18 cellular contexts compared by ENCODE assay signal in the genomic region with DNA sequence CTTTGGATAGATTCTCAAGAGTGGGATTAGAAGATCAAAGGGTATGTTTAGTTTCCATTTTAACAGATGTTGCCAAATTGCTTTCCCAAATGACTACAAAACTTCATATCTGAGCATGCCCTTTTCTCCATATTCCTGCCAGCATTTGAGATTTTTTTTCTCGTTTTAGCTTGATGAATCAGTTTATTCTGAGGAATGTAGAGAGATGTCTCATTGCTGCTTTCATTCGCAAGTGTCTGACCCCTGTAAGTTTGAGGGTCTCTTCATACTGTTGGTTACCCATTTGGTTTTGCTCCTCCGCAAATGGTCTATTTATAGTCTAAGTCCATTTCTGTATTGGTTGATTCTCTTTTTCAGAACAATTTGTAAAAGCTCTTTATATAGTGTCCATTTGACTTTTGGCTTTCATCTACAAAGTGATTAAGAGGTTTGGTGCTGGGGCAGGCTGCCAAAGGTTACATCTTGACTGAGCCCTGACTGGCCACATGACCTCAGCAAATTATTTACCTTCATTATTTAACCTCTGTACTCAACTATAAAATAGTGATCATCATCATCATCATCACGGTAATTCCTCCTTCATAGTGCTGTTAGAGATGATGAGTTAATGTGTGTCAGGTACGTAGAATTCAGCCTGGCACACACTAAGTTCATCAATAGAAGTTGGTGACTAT. TPM values are rescaled to one million over a fixed set of nuclear protein-coding genes. Genes with fewer than 3 reads are reported as not detected.
DNase-seq lines count a peak whose midpoint lies in the region; ATAC-seq and TF ChIP-seq lines count a peak whose summit lies in the region.
"Had no signal": no experiment of that assay in that cellular context is flagged by ENCODE, and none has a peak within 500 bp of the region (broad histone marks: within the 10 kb centered on the region; RNA-seq: fewer than 3 reads in every experiment).

No MANE protein-coding gene starts in this region.

- H3K79me2 ChIP-seq in ACC112 (ENCODE audit: control insufficient read depth, insufficient read depth, low read length, unreplicated experiment), result no peaks in the 10 kb centered on the region

- DNase-seq in HFFc6 (peak; percentile 59), amniotic epithelial cell (ENCODE audit: low read depth) (peak; percentile 70), glomerular visceral epithelial cell (ENCODE audit: extremely low spot score) (peak; percentile 58), activated gamma-delta T cell treated with Interleukin-2 at 50 U/mL for 16 hours (no peak), NCI-H2196 (lab: John Stamatoyannopoulos, UW; ENCODE audit: unreplicated experiment) (no peak)
- DNase-seq in stimulated activated CD4-positive, alpha-beta T cell treated with anti-CD3 and anti-CD28 coated beads, Interleukin-1b, Interleukin-23, amount 100 ng/mL, for 48 hours, result no peak
- DNase-seq: activated CD4-positive, alpha-beta T cell treated with anti-CD3 and anti-CD28 coated beads for 4 hours; activated T-cell treated with anti-CD3 and anti-CD28 coated beads, Interleukin-2, amount 50 U/mL, for 4 hours; NCI-H1436 treated with DMSO at 0.1 percent for 48 hours; NCI-H526 treated with DMSO at 0.1 percent for 48 hours; occipital lobe had no signal

- H3K36me3 Mint-ChIP-seq in HFFc6 (ENCODE audit: low read depth), result peaks cover 5% of the 10 kb centered on the region; the same call in 1 of the 2 replicates

- ATAC-seq in GM19328 (IDR thresholded peaks at IDR 0.05; ENCODE audit: unreplicated experiment), result no peak
- ATAC-seq: activated T-cell treated with anti-CD3 and anti-CD28 coated beads, Interleukin-2, amount 50 U/mL, for 4 hours had no signal

- no peak for TF ChIP-seq CTCF in HFFc6 (IDR thresholded peaks at IDR 0.05)

- H3K4me1 ChIP-seq in ACC112 (ENCODE audit: control insufficient read depth, insufficient read depth, low read length, unreplicated experiment), result peaks cover 12% of the 10 kb centered on the region
- H3K4me1 ChIP-seq: suprapubic skin had no signal

- no peaks in the 10 kb centered on the region for H3K9me3 Mint-ChIP-seq in HFFc6
- H3K9me3 Mint-ChIP-seq: activated T-cell treated with anti-CD3 and anti-CD28 coated beads, Interleukin-2, amount 50 U/mL, for 4 hours; T-helper 1 cell treated with Interleukin-12 subunit alpha and Interleukin-12 subunit beta and Interleukin-4 antibody, amounts not matched to agents 30 μg/mL and 1 μg/mL, for 36 hours had no signal

- H3K4me3 Mint-ChIP-seq in HFFc6, result peak overlapping the region; percentile 56
- H3K4me3 Mint-ChIP-seq: activated T-cell treated with anti-CD3 and anti-CD28 coated beads, Interleukin-2, amount 50 U/mL, for 4 hours; T-helper 1 cell treated with Interleukin-12 subunit alpha and Interleukin-12 subunit beta and Interleukin-4 antibody, amounts not matched to agents 30 μg/mL and 1 μg/mL, for 36 hours had no signal

- peak overlapping the region; percentile 55 for H3K27ac Mint-ChIP-seq in HFFc6
- H3K27ac Mint-ChIP-seq: T-helper 1 cell treated with Interleukin-12 subunit alpha and Interleukin-12 subunit beta and Interleukin-4 antibody, amounts not matched to agents 30 μg/mL and 1 μg/mL, for 36 hours had no signal

- H2AFZ ChIP-seq in ACC112 (ENCODE audit: low read length, unreplicated experiment), result peak overlapping the region; percentile 48

- H3K4me3 ChIP-seq in ACC112 (ENCODE audit: low read depth, low read length), result peak overlapping the region; percentile 31
- H3K4me3 ChIP-seq: adrenal gland, suprapubic skin had no signal

- no peaks in the 10 kb centered on the region for H3K27me3 ChIP-seq in ACC112 (ENCODE audit: insufficient read depth, low read length)
- H3K27me3 ChIP-seq: adrenal gland, suprapubic skin had no signal

- H3K4me1 Mint-ChIP-seq in HFFc6 (ENCODE audit: low read depth), result peaks cover 19% of the 10 kb centered on the region

- no peaks in the 10 kb centered on the region; the same call in 1 of the 2 replicates for H3K27me3 Mint-ChIP-seq in HFFc6 (ENCODE audit: insufficient read depth)

- H3K36me3 ChIP-seq in ACC112 (ENCODE audit: insufficient read depth, low read length), result no peaks in the 10 kb centered on the region
- H3K36me3 ChIP-seq: adrenal gland, suprapubic skin had no signal

- H3K27ac ChIP-seq in ACC112 (ENCODE audit: low read depth, low read length), result peak overlapping the region; percentile 74
- H3K27ac ChIP-seq: adrenal gland, suprapubic skin had no signal

RNA-seq across cellular contexts. Expression of gene HCAR2, which starts 33.6 kb away (rescaled TPM):
- not detected for total RNA-seq in HFFc6 (2021; fragmentation: NEBNext Ultra II Directional; extraction: Animal tissue kit (Norgen Biotek cat#: 25700))
- total RNA-seq: activated T-cell treated with anti-CD3 and anti-CD28 coated beads, Interleukin-2, amount 50 U/mL, for 4 hours; dermis microvascular lymphatic vessel endothelial cell; occipital lobe had no signal

RNA-seq across cellular contexts. Expression of gene HCAR3, which starts 47.1 kb away (rescaled TPM):
- total RNA-seq in HFFc6 (2021; fragmentation: NEBNext Ultra II Directional; extraction: Animal tissue kit (Norgen Biotek cat#: 25700)), result not detected
- total RNA-seq: activated T-cell treated with anti-CD3 and anti-CD28 coated beads, Interleukin-2, amount 50 U/mL, for 4 hours; dermis microvascular lymphatic vessel endothelial cell; frontal cortex had no signal

Comparison
In these comparisons a context has a peak if more than half of its experiments do, and no peak if none do; other contexts are left out.
1. DNase-seq: peak in HFFc6 (single experiment), amniotic epithelial cell (single experiment) and glomerular visceral epithelial cell (single experiment); none in activated gamma-delta T cell treated with Interleukin-2 at 50 U/mL for 16 hours (single experiment), NCI-H2196 (single experiment) and stimulated activated CD4-positive, alpha-beta T cell treated with anti-CD3 and anti-CD28 coated beads, Interleukin-1b, Interleukin-23, amount 100 ng/mL, for 48 hours (single experiment).